7 cellular contexts compared by ENCODE assay signal in the genomic region with DNA sequence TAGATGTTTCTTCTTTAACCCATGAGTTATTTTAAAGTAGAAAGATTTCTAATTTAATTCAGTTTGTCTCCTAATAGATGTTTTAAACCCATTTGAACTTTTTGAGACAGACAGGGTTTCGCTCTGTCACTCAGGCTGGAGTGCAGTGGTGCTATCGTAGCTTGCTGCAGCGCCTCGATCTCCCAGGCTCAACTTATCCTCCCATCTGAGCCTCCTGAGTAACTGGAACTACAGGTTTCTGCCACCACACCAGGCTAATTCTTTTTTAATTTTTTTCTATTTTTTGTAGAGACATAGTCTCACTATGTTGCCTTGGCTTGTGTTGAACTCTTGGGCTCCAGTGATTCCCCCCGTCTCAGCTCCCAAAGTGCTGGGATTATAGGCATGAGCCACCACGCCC.
"Had no signal": no experiment of that assay in that cellular context is flagged by ENCODE, and none has a peak within 500 bp of the region (broad histone marks: within the 10 kb centered on the region; RNA-seq: fewer than 3 reads in every experiment).

No MANE protein-coding gene starts in this region.

- H3K4me3 Mint-ChIP-seq: GM23338 had no signal

- H3K4me3 ChIP-seq: GM23338, HAP-1 had no signal

- H3K9me3 ChIP-seq: HAP-1 had no signal

- H3K27ac Mint-ChIP-seq: GM23338 had no signal

- H3K27ac ChIP-seq: KMS-11 had no signal

- H3K4me1 ChIP-seq: HAP-1 had no signal

- H2AFZ ChIP-seq: GM23338 had no signal

- ATAC-seq: GM23338, HCT116 had no signal

- DNase-seq: H7, IMR-90, KBM-7 had no signal

- H3K9ac ChIP-seq: KMS-11 had no signal

- H3K36me3 ChIP-seq: HAP-1 had no signal

- H3K9me3 Mint-ChIP-seq: GM23338 had no signal

- H3K4me2 ChIP-seq: GM23338, KMS-11 had no signal
